ENCODE assay signal across 8 cellular contexts in the genomic region with DNA sequence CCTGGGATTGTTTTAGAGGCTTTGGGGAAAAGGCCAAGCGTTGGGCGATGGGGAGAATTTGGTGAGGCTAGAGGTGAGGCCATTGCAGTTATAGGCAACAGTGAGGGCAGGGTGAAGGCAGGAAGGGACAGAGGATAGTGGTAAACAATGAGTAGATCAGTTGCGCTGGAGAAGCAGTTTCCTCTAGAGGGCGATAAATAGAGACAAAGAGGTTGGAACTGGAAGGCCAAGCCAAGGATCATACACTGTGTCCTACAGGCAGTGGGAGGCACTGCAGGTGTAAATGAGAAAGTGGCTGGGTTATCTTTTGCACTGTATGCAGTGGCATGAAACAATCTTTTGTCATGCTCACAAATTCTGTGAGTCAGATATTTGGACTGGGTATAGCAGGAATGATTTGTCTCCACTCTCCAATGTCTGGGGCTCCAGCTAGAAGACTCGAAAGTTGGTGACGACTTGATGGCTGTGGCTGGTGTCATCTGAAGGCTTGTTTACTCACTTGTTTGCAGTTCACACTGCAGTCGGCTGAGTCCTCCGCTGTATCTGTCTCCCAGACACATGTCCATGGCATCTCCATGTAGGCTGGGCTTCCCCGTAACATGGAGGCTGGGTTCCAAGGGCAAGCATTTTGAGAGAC.
DNase-seq lines count a peak whose midpoint lies in the region; ATAC-seq and TF ChIP-seq lines count a peak whose summit lies in the region.

No MANE protein-coding gene starts in this region.

- no peaks in the 10 kb centered on the region for H3K4me1 Mint-ChIP-seq in activated CD4-positive, alpha-beta memory T cell treated with anti-CD3 and anti-CD28 coated beads, Interleukin-2, amount 10 ng/mL, durations not matched to agents 7 days and 5 days

- no peak overlapping the region for H3K4me3 Mint-ChIP-seq in activated CD4-positive, alpha-beta memory T cell treated with anti-CD3 and anti-CD28 coated beads, Interleukin-2, amount 10 ng/mL, durations not matched to agents 7 days and 5 days

- no peaks in the 10 kb centered on the region for H3K9me3 ChIP-seq in tibial nerve

- DNase-seq in ELF-1 (ENCODE audit: low read depth, low spot score) (peak; percentile 83), NCI-H345 (lab: John Stamatoyannopoulos, UW) (peak; percentile 85), iPS-NIHi11 (ENCODE audit: low spot score) (peak; percentile 87), tibial nerve (ENCODE audit: low spot score in 2 of 2) (no peak)
- DNase-seq in activated CD4-positive, alpha-beta memory T cell treated with anti-CD3 and anti-CD28 coated beads, Interleukin-2, amount 10 ng/mL, durations not matched to agents 7 days and 5 days = peak; percentile 31
- DNase-seq in activated CD8-positive, alpha-beta memory T cell treated with anti-CD3 and anti-CD28 coated beads, Interleukin-2, amount 50 U/mL, for 48 hours = no peak

- H3K27ac Mint-ChIP-seq in activated CD4-positive, alpha-beta memory T cell treated with anti-CD3 and anti-CD28 coated beads, Interleukin-2, amount 10 ng/mL, durations not matched to agents 7 days and 5 days = no peak overlapping the region

- peaks cover 2% of the 10 kb centered on the region for H3K27me3 Mint-ChIP-seq in activated CD4-positive, alpha-beta memory T cell treated with anti-CD3 and anti-CD28 coated beads, Interleukin-2, amount 10 ng/mL, durations not matched to agents 7 days and 5 days

- 85% methylated on average over 9 of the region's 9 CpGs for WGBS in tibial nerve, 2 donors

- TF ChIP-seq CTCF in tibial nerve (IDR thresholded peaks at IDR 0.05) = peak in 4 of 5 experiments; percentile 12 to 34 (median 23)

- H3K27me3 ChIP-seq in tibial nerve = no peaks in the 10 kb centered on the region

- H3K27ac ChIP-seq in tibial nerve = no peak overlapping the region

- H3K4me3 ChIP-seq in tibial nerve = no peak overlapping the region

- CTCF ChIA-PET in activated CD4-positive, alpha-beta memory T cell treated with anti-CD3 and anti-CD28 coated beads, Interleukin-2, amount 10 ng/mL, durations not matched to agents 7 days and 5 days (lab: Charles Lee) = no interaction called here

- H3K4me1 ChIP-seq in tibial nerve = peaks cover 0 to 5% (median 2%) of the 10 kb centered on the region in 4 donors

- peak; percentile 98 for ATAC-seq in GM19395 (IDR thresholded peaks at IDR 0.05; ENCODE audit: unreplicated experiment)
- peak; percentile 96 for ATAC-seq in HG03196 (IDR thresholded peaks at IDR 0.05; ENCODE audit: unreplicated experiment)

- no peak for TF ChIP-seq EP300 in tibial nerve (IDR thresholded peaks at IDR 0.05)

- POLR2A ChIA-PET in activated CD4-positive, alpha-beta memory T cell treated with anti-CD3 and anti-CD28 coated beads, Interleukin-2, amount 10 ng/mL, durations not matched to agents 7 days and 5 days (lab: Charles Lee) = no interaction called here

- H3K9me3 Mint-ChIP-seq in activated CD4-positive, alpha-beta memory T cell treated with anti-CD3 and anti-CD28 coated beads, Interleukin-2, amount 10 ng/mL, durations not matched to agents 7 days and 5 days = no peaks in the 10 kb centered on the region

- H3K36me3 Mint-ChIP-seq in activated CD4-positive, alpha-beta memory T cell treated with anti-CD3 and anti-CD28 coated beads, Interleukin-2, amount 10 ng/mL, durations not matched to agents 7 days and 5 days (ENCODE audit: low read depth) = no peaks in the 10 kb centered on the region

- no peak for TF ChIP-seq POLR2A in tibial nerve (IDR thresholded peaks at IDR 0.05)

- no peaks in the 10 kb centered on the region for H3K36me3 ChIP-seq in tibial nerve

Comparison
In these comparisons a context has a peak if more than half of its experiments do, and no peak if none do; other contexts are left out.
1. DNase-seq: peak in ELF-1 (single experiment), NCI-H345 (single experiment), activated CD4-positive, alpha-beta memory T cell treated with anti-CD3 and anti-CD28 coated beads, Interleukin-2, amount 10 ng/mL, durations not matched to agents 7 days and 5 days (single experiment) and iPS-NIHi11 (single experiment); none in tibial nerve (0 of 2) and activated CD8-positive, alpha-beta memory T cell treated with anti-CD3 and anti-CD28 coated beads, Interleukin-2, amount 50 U/mL, for 48 hours (single experiment).